In the genomic region with DNA sequence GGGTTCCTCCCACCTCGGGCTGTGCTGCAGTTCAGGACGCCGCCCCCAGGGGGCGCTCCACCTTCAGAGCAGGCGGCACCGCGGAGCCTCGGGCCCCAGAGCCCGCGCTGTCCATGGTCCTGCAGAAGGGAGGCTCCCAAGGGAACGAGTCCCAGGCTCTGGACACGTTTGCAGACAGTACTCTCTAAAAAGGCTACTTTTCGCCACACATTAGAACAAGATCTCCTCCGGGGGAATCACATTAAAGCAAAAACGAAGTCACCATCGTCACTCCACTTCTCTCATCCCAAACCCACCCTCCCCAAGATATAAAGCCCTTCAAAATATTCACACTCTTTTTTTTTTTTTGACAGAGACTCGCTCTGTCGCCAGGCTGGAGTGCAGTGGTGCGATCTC, we compare ENCODE assay signal across 8 cellular contexts. TPM values are rescaled to one million over a fixed set of nuclear protein-coding genes. Genes with fewer than 3 reads are reported as not detected.
DNase-seq lines count a peak whose midpoint lies in the region; ATAC-seq and TF ChIP-seq lines count a peak whose summit lies in the region.

No MANE protein-coding gene starts in this region.

- peaks cover 29% of the 10 kb centered on the region for H3K4me1 ChIP-seq in OCI-LY3 (ENCODE audit: low read length)

- ATAC-seq in GM19397 (IDR thresholded peaks at IDR 0.05; ENCODE audit: unreplicated experiment) = peak; percentile 54
- peak; percentile 94 to 98 (median 95) for ATAC-seq in natural killer cell
- no peak for ATAC-seq in stimulated activated naive B cell treated with anti-CD40 and anti-IgM and Interleukin-4, amounts not matched to agents 10 μg/mL and 1 μg/mL and 100 μg/mL, for 72 hours (replicated peaks)

- peak; percentile 90 for DNase-seq in AG08395 (ENCODE audit: low spot score)
- DNase-seq in activated T-cell treated with anti-CD3 and anti-CD28 coated beads, Interleukin-2, amount 50 U/mL, for 1 hour = peak; percentile 87
- peak; percentile 43 for DNase-seq in fibroblast of gingiva (ENCODE audit: low read depth)
- peak; percentile 92 for DNase-seq in natural killer cell
- peak; percentile 82 for DNase-seq in stimulated activated naive B cell treated with anti-CD40 and anti-IgM and Interleukin-4, amounts not matched to agents 10 μg/mL and 1 μg/mL and 100 μg/mL, for 72 hours
- DNase-seq in NCI-H1694 treated with DMSO at 0.1 percent for 48 hours (lab: John Stamatoyannopoulos, UW) = no peak

- intact Hi-C loops in natural killer cell (cut with micrococcal nuclease) = loop anchor here (1.0 to 5.0 kb wide), 5 partner anchors 17 to 235 kb away; no protein-coding TSS in a partner anchor

- peaks cover 16 to 17% of the 10 kb centered on the region in 2 donors for H3K27me3 Mint-ChIP-seq in natural killer cell (ENCODE audit: low read depth in 2 of 2)
- peaks cover 5 to 12% of the 10 kb centered on the region in 2 donors for H3K27me3 Mint-ChIP-seq in stimulated activated naive B cell treated with anti-CD40 and anti-IgM and Interleukin-4, amounts not matched to agents 10 μg/mL and 1 μg/mL and 100 μg/mL, for 72 hours

- H3K9me3 ChIP-seq in OCI-LY3 (ENCODE audit: insufficient read depth, low read length) = no peaks in the 10 kb centered on the region

- H3K27ac ChIP-seq in OCI-LY3 (ENCODE audit: low read length) = no peak overlapping the region

- H3K27ac Mint-ChIP-seq in natural killer cell = peak overlapping the region in 1 of 2 donors; percentile 38
- H3K27ac Mint-ChIP-seq in stimulated activated naive B cell treated with anti-CD40 and anti-IgM and Interleukin-4, amounts not matched to agents 10 μg/mL and 1 μg/mL and 100 μg/mL, for 72 hours = peak overlapping the region; percentile 69

- no peak overlapping the region for H2AFZ ChIP-seq in OCI-LY3 (ENCODE audit: low read depth, low read length)

- H4K20me1 ChIP-seq in OCI-LY3 (ENCODE audit: insufficient read depth, low read length) = no peaks in the 10 kb centered on the region

- no peak overlapping the region for H3K9ac ChIP-seq in OCI-LY3 (ENCODE audit: low read length)

- H3K4me3 Mint-ChIP-seq in natural killer cell = peak overlapping the region; percentile 74
- H3K4me3 Mint-ChIP-seq in stimulated activated naive B cell treated with anti-CD40 and anti-IgM and Interleukin-4, amounts not matched to agents 10 μg/mL and 1 μg/mL and 100 μg/mL, for 72 hours = peak overlapping the region; percentile 36 to 76

- peak; percentile 97 for TF ChIP-seq CTCF in OCI-LY3 (IDR thresholded peaks at IDR 0.05; ENCODE audit: low read depth, low read length)
- peak; percentile 99 for TF ChIP-seq CTCF in natural killer cell (IDR thresholded peaks at IDR 0.05)

- H3K36me3 ChIP-seq in OCI-LY3 (replicated peaks; ENCODE audit: low read depth, low read length) = no peaks in the 10 kb centered on the region

- H3K36me3 Mint-ChIP-seq in natural killer cell = no peaks in the 10 kb centered on the region
- peaks cover 2 to 3% of the 10 kb centered on the region in 2 donors for H3K36me3 Mint-ChIP-seq in stimulated activated naive B cell treated with anti-CD40 and anti-IgM and Interleukin-4, amounts not matched to agents 10 μg/mL and 1 μg/mL and 100 μg/mL, for 72 hours

- no peaks in the 10 kb centered on the region for H3K9me3 Mint-ChIP-seq in natural killer cell
- H3K9me3 Mint-ChIP-seq in stimulated activated naive B cell treated with anti-CD40 and anti-IgM and Interleukin-4, amounts not matched to agents 10 μg/mL and 1 μg/mL and 100 μg/mL, for 72 hours = peaks cover 0 to 3% of the 10 kb centered on the region in 2 donors

- no peak overlapping the region for H3K4me3 ChIP-seq in OCI-LY3 (ENCODE audit: low read length)

- peaks cover 23% of the 10 kb centered on the region for H3K27me3 ChIP-seq in OCI-LY3 (ENCODE audit: low read depth, low read length)

- H3K79me2 ChIP-seq in OCI-LY3 (ENCODE audit: low read length) = peaks cover 3% of the 10 kb centered on the region; the same call in 1 of the 2 replicates

- peaks cover 15 to 20% of the 10 kb centered on the region in 2 donors for H3K4me1 Mint-ChIP-seq in natural killer cell
- H3K4me1 Mint-ChIP-seq in stimulated activated naive B cell treated with anti-CD40 and anti-IgM and Interleukin-4, amounts not matched to agents 10 μg/mL and 1 μg/mL and 100 μg/mL, for 72 hours = peaks cover 26 to 54% of the 10 kb centered on the region in 2 donors

- peak overlapping the region; percentile 36; the same call in 1 of the 2 replicates for H3K4me2 ChIP-seq in OCI-LY3 (ENCODE audit: low read length)

RNA-seq across cellular contexts. Expression of a gene that starts 4.6 kb away (rescaled TPM):
- total RNA-seq in natural killer cell = 10 to 100 TPM in 1 of 3 donors, 1 to 10 TPM in 2; 1.7 to 28.9 (median 6.6) TPM

RNA-seq across cellular contexts. Expression of a gene that starts 31.7 kb away (rescaled TPM):
- 1 to 10 TPM; 1.4 to 3.6 (median 1.7) TPM for total RNA-seq in natural killer cell

RNA-seq across cellular contexts. Expression of a gene that starts 34.3 kb away (rescaled TPM):
- total RNA-seq in natural killer cell = 10 to 100 TPM in 1 of 3 donors, 1 to 10 TPM in 2; 5.9 to 10.3 (median 8.5) TPM

RNA-seq across cellular contexts. Expression of a gene that starts 36.2 kb away (rescaled TPM):
- total RNA-seq in natural killer cell = not detected

RNA-seq across cellular contexts. Expression of a gene that starts 49.6 kb away (rescaled TPM):
- total RNA-seq in natural killer cell = 1,000 to 10,000 TPM; 2,907 to 3,894 (median 3,151) TPM

Comparison
In these comparisons a context has a peak if more than half of its experiments do, and no peak if none do; other contexts are left out.
1. ATAC-seq: peak in GM19397 (single experiment) and natural killer cell (3 of 3); none in stimulated activated naive B cell treated with anti-CD40 and anti-IgM and Interleukin-4, amounts not matched to agents 10 μg/mL and 1 μg/mL and 100 μg/mL, for 72 hours (0 of 2).